Comparison of ENCODE assay signal across 8 cellular contexts in genomic region chr17:42422412-42422957, GRCh38. TPM values are rescaled to one million over a fixed set of nuclear protein-coding genes. Genes with fewer than 3 reads are reported as not detected.
DNase-seq lines count a peak whose midpoint lies in the region; ATAC-seq and TF ChIP-seq lines count a peak whose summit lies in the region.

No MANE protein-coding gene starts in this region.

- DNase-seq in GM10266 (ENCODE audit: extremely low spot score) (peak; percentile 21), RWPE1 (ENCODE audit: low spot score) (peak; percentile 33), T47D (ENCODE audit: low read depth in 1 of 2, low spot score in 1 of 2) (peak; percentile 49 to 56), left kidney (ENCODE audit: low read depth, low spot score) (peak; percentile 65), mucosa of gallbladder (ENCODE audit: low spot score) (no peak)
- peak; percentile 11 for DNase-seq in stimulated activated naive CD4-positive, alpha-beta T cell treated with Interleukin-2 at 50 U/mL for 16 hours (lab: John Stamatoyannopoulos, UW)

- CTCF ChIA-PET in RWPE1 (lab: Yijun Ruan, JAX): interaction anchor here (0.7 to 1.5 kb wide), 3 partner anchors 16 to 105 kb away, joined by 4 to 9 read pairs (median 6); no protein-coding TSS in a partner anchor

- ATAC-seq in HG02840 (IDR thresholded peaks at IDR 0.05; ENCODE audit: low FRiP score, unreplicated experiment): no peak
- ATAC-seq in GM19324 (IDR thresholded peaks at IDR 0.05; ENCODE audit: low FRiP score, unreplicated experiment): no peak

- in situ Hi-C loops in T47D (cut with HindIII; ENCODE audit: low pct_unique_long_range_greater_than_20kb, low sequenced_read_pairs): no loop called here

- peak overlapping the region; percentile 98 for H3K27ac ChIP-seq in RWPE1

- POLR2A ChIA-PET in RWPE1 (lab: Yijun Ruan, JAX; ENCODE audit: low non-redundant PET): interaction anchor here (0.6 to 1.7 kb wide), 5 partner anchors 9 to 96 kb away, joined by 3 to 11 read pairs (median 4); partner anchors contain the start of gene STAT3

- TF ChIP-seq CTCF in GM10266 (IDR thresholded peaks at IDR 0.05; ENCODE audit: control insufficient read depth, insufficient read depth, low read depth, missing control alignments) (no peak), RWPE1 (conservative IDR thresholded peaks at IDR 0.05; ENCODE audit: low read depth) (no peak)

RNA-seq across cellular contexts. Expression of gene CAVIN1, which starts 0.6 kb away (rescaled TPM):
- 273 TPM for total RNA-seq in mucosa of gallbladder

RNA-seq across cellular contexts. Expression of gene STAT3, which starts 34.2 kb away (rescaled TPM):
- total RNA-seq in mucosa of gallbladder: 140 TPM

RNA-seq across cellular contexts. Expression of gene ATP6V0A1, which starts 36.2 kb away (rescaled TPM):
- total RNA-seq in mucosa of gallbladder: 179 TPM
